Comparison of ENCODE assay signal across 37 cellular contexts in genomic region chr6:53479871-53480270, GRCh38.
"Had no signal": no experiment of that assay in that cellular context is flagged by ENCODE, and none has a peak within 500 bp of the region (broad histone marks: within the 10 kb centered on the region; RNA-seq: fewer than 3 reads in every experiment).

No MANE protein-coding gene starts in this region.

- ATAC-seq: activated CD4-positive, alpha-beta T cell treated with anti-CD3 and anti-CD28 coated beads for 36 hours; activated CD4-positive, CD25-positive, alpha-beta regulatory T cell treated with anti-CD3 and anti-CD28 coated beads, Interleukin-2, amount 50 U/mL, for 24 hours; activated naive CD8-positive, alpha-beta T cell treated with anti-CD3 and anti-CD28 coated beads, Interleukin-2, amount 50 U/mL, for 24 hours; activated T-cell treated with anti-CD3 and anti-CD28 coated beads, Interleukin-2, amount 50 U/mL, for 4 hours; activated T-cell treated with anti-CD3 and anti-CD28 coated beads, Interleukin-2, amount 50 U/mL, for 72 hours; activated T-helper 17 cell treated with anti-CD3 and anti-CD28 coated beads, Interleukin-2, amount 50 U/mL, for 72 hours had no signal

- H3K27ac ChIP-seq: ascending aorta, cardiac muscle cell, VCaP had no signal

- H3K4me3 Mint-ChIP-seq: activated CD4-positive, alpha-beta memory T cell treated with anti-CD3 and anti-CD28 coated beads, Interleukin-2, amount 10 ng/mL, durations not matched to agents 7 days and 5 days; activated CD4-positive, alpha-beta T cell treated with anti-CD3 and anti-CD28 coated beads for 36 hours; activated CD4-positive, alpha-beta T cell treated with anti-CD3 and anti-CD28 coated beads, Interleukin-2, amount 10 ng/mL, durations not matched to agents 7 days and 5 days; activated naive CD4-positive, alpha-beta T cell treated with anti-CD3 and anti-CD28 coated beads for 36 hours; activated naive CD8-positive, alpha-beta T cell; activated naive CD8-positive, alpha-beta T cell treated with anti-CD3 and anti-CD28 coated beads, Interleukin-2, amount 10 ng/mL, durations not matched to agents 7 days and 5 days; activated naive CD8-positive, alpha-beta T cell treated with anti-CD3 and anti-CD28 coated beads, Interleukin-2, amount 50 U/mL, for 24 hours; activated T-cell treated with anti-CD3 and anti-CD28 coated beads, Interleukin-2, amount 50 U/mL, for 4 hours; activated T-cell treated with anti-CD3 and anti-CD28 coated beads, Interleukin-2, amount 50 U/mL, for 72 hours; activated T-helper 1 cell treated with anti-CD3 and anti-CD28 coated beads, Interleukin-12 subunit alpha, Interleukin-12 subunit beta, Interleukin-2, Interleukin-4 antibody, amounts not matched to agents 30 ng/mL and 10 ng/mL and 1 ng/mL, durations not matched to agents 14 hours and 24 hours and 36 hours; activated T-helper 17 cell treated with anti-CD3 and anti-CD28 coated beads, Interleukin-2, amount 50 U/mL, for 72 hours; brain; central memory CD8-positive, alpha-beta T cell; T-helper 1 cell treated with Interleukin-12 subunit alpha and Interleukin-12 subunit beta and Interleukin-4 antibody, amounts not matched to agents 30 μg/mL and 1 μg/mL, for 36 hours; T-helper 2 cell treated with Interferon-gamma antibody and Interleukin-4, amounts not matched to agents 5 μg/mL and 100 μg/mL, for 36 hours had no signal

- H3K36me3 Mint-ChIP-seq: activated naive CD8-positive, alpha-beta T cell; activated naive CD8-positive, alpha-beta T cell treated with anti-CD3 and anti-CD28 coated beads, Interleukin-2, amount 10 ng/mL, durations not matched to agents 7 days and 5 days; brain had no signal

- DNase-seq: activated CD4-positive, alpha-beta memory T cell treated with anti-CD3 and anti-CD28 coated beads, Interleukin-2, amount 10 ng/mL, durations not matched to agents 7 days and 5 days; activated CD4-positive, alpha-beta T cell treated with anti-CD3 and anti-CD28 coated beads for 1 hour; activated CD4-positive, alpha-beta T cell treated with anti-CD3 and anti-CD28 coated beads for 36 hours; activated CD4-positive, alpha-beta T cell treated with anti-CD3 and anti-CD28 coated beads for 48 hours; activated CD4-positive, alpha-beta T cell treated with anti-CD3 and anti-CD28 coated beads, Interleukin-2, amount 10 ng/mL, durations not matched to agents 7 days and 5 days; activated CD4-positive, alpha-beta T cell treated with anti-CD3 and anti-CD28 coated beads, Interleukin-2, amount 50 U/mL, for 48 hours; activated CD4-positive, CD25-positive, alpha-beta regulatory T cell; activated CD8-positive, alpha-beta memory T cell treated with anti-CD3 and anti-CD28 coated beads, Interleukin-2, amount 50 U/mL, for 4 hours; activated effector memory CD4-positive, alpha-beta T cell treated with anti-CD3 and anti-CD28 coated beads, Interleukin-2, amount 50 U/mL, for 16 hours; activated gamma-delta T cell treated with Interleukin-2 at 50 U/mL for 16 hours; activated naive CD4-positive, alpha-beta T cell; activated naive CD4-positive, alpha-beta T cell treated with anti-CD3 and anti-CD28 coated beads for 36 hours; activated naive CD4-positive, alpha-beta T cell treated with anti-CD3 and anti-CD28 coated beads, Interleukin-2, amount 50 U/mL, for 16 hours; activated naive CD8-positive, alpha-beta T cell treated with anti-CD3 and anti-CD28 coated beads, Interleukin-2, amount 10 ng/mL, durations not matched to agents 7 days and 5 days; activated naive CD8-positive, alpha-beta T cell treated with anti-CD3 and anti-CD28 coated beads, Interleukin-2, amount 50 U/mL, for 24 hours; activated T-cell treated with anti-CD3 and anti-CD28 coated beads for 4 hours; activated T-cell treated with anti-CD3 and anti-CD28 coated beads, Interleukin-2, amount 50 U/mL, for 1 hour; activated T-cell treated with anti-CD3 and anti-CD28 coated beads, Interleukin-2, amount 50 U/mL, for 4 hours; activated T-cell treated with anti-CD3 and anti-CD28 coated beads, Interleukin-2, amount 50 U/mL, for 72 hours; amygdala; anterior cingulate cortex; caudate nucleus; cerebellar nuclear complex; T-helper 1 cell; T-helper 2 cell; T-helper 9 cell had no signal

- H3K27me3 Mint-ChIP-seq: activated CD4-positive, alpha-beta memory T cell treated with anti-CD3 and anti-CD28 coated beads, Interleukin-2, amount 10 ng/mL, durations not matched to agents 7 days and 5 days; activated CD4-positive, alpha-beta T cell treated with anti-CD3 and anti-CD28 coated beads, Interleukin-2, amount 10 ng/mL, durations not matched to agents 7 days and 5 days; activated T-helper 17 cell treated with anti-CD3 and anti-CD28 coated beads, Interleukin-2, amount 50 U/mL, for 72 hours had no signal

- H3K4me3 ChIP-seq: ascending aorta, cardiac muscle cell had no signal

- H3K27me3 ChIP-seq: ascending aorta, cardiac muscle cell had no signal

- H3K27ac Mint-ChIP-seq: activated CD4-positive, alpha-beta memory T cell treated with anti-CD3 and anti-CD28 coated beads, Interleukin-2, amount 10 ng/mL, durations not matched to agents 7 days and 5 days; activated CD4-positive, alpha-beta T cell treated with anti-CD3 and anti-CD28 coated beads for 36 hours; activated CD4-positive, alpha-beta T cell treated with anti-CD3 and anti-CD28 coated beads, Interleukin-2, amount 10 ng/mL, durations not matched to agents 7 days and 5 days; activated naive CD4-positive, alpha-beta T cell treated with anti-CD3 and anti-CD28 coated beads for 36 hours; activated naive CD8-positive, alpha-beta T cell; activated naive CD8-positive, alpha-beta T cell treated with anti-CD3 and anti-CD28 coated beads, Interleukin-2, amount 10 ng/mL, durations not matched to agents 7 days and 5 days; activated naive CD8-positive, alpha-beta T cell treated with anti-CD3 and anti-CD28 coated beads, Interleukin-2, amount 50 U/mL, for 24 hours; activated T-cell treated with anti-CD3 and anti-CD28 coated beads, Interleukin-2, amount 50 U/mL, for 72 hours; activated T-helper 1 cell treated with anti-CD3 and anti-CD28 coated beads, Interleukin-12 subunit alpha, Interleukin-12 subunit beta, Interleukin-2, Interleukin-4 antibody, amounts not matched to agents 30 ng/mL and 10 ng/mL and 1 ng/mL, durations not matched to agents 14 hours and 24 hours and 36 hours; activated T-helper 17 cell treated with anti-CD3 and anti-CD28 coated beads, Interleukin-2, amount 50 U/mL, for 72 hours; brain; T-helper 1 cell treated with Interleukin-12 subunit alpha and Interleukin-12 subunit beta and Interleukin-4 antibody, amounts not matched to agents 30 μg/mL and 1 μg/mL, for 36 hours; T-helper 2 cell treated with Interferon-gamma antibody and Interleukin-4, amounts not matched to agents 5 μg/mL and 100 μg/mL, for 36 hours had no signal

- H3K4me1 Mint-ChIP-seq: central memory CD8-positive, alpha-beta T cell had no signal

- H3K9me3 Mint-ChIP-seq: activated CD4-positive, alpha-beta memory T cell treated with anti-CD3 and anti-CD28 coated beads, Interleukin-2, amount 10 ng/mL, durations not matched to agents 7 days and 5 days; activated CD4-positive, alpha-beta T cell treated with anti-CD3 and anti-CD28 coated beads, Interleukin-2, amount 10 ng/mL, durations not matched to agents 7 days and 5 days; activated naive CD4-positive, alpha-beta T cell treated with anti-CD3 and anti-CD28 coated beads for 36 hours; activated naive CD8-positive, alpha-beta T cell treated with anti-CD3 and anti-CD28 coated beads, Interleukin-2, amount 10 ng/mL, durations not matched to agents 7 days and 5 days; activated naive CD8-positive, alpha-beta T cell treated with anti-CD3 and anti-CD28 coated beads, Interleukin-2, amount 50 U/mL, for 24 hours; activated T-cell treated with anti-CD3 and anti-CD28 coated beads, Interleukin-2, amount 50 U/mL, for 4 hours; activated T-cell treated with anti-CD3 and anti-CD28 coated beads, Interleukin-2, amount 50 U/mL, for 72 hours; activated T-helper 1 cell treated with anti-CD3 and anti-CD28 coated beads, Interleukin-12 subunit alpha, Interleukin-12 subunit beta, Interleukin-2, Interleukin-4 antibody, amounts not matched to agents 30 ng/mL and 10 ng/mL and 1 ng/mL, durations not matched to agents 14 hours and 24 hours and 36 hours; activated T-helper 17 cell treated with anti-CD3 and anti-CD28 coated beads, Interleukin-2, amount 50 U/mL, for 72 hours; brain; central memory CD8-positive, alpha-beta T cell; T-helper 1 cell treated with Interleukin-12 subunit alpha and Interleukin-12 subunit beta and Interleukin-4 antibody, amounts not matched to agents 30 μg/mL and 1 μg/mL, for 36 hours; T-helper 2 cell treated with Interferon-gamma antibody and Interleukin-4, amounts not matched to agents 5 μg/mL and 100 μg/mL, for 36 hours had no signal
